ENCODE assay signal across 1 cellular context in the genomic region with DNA sequence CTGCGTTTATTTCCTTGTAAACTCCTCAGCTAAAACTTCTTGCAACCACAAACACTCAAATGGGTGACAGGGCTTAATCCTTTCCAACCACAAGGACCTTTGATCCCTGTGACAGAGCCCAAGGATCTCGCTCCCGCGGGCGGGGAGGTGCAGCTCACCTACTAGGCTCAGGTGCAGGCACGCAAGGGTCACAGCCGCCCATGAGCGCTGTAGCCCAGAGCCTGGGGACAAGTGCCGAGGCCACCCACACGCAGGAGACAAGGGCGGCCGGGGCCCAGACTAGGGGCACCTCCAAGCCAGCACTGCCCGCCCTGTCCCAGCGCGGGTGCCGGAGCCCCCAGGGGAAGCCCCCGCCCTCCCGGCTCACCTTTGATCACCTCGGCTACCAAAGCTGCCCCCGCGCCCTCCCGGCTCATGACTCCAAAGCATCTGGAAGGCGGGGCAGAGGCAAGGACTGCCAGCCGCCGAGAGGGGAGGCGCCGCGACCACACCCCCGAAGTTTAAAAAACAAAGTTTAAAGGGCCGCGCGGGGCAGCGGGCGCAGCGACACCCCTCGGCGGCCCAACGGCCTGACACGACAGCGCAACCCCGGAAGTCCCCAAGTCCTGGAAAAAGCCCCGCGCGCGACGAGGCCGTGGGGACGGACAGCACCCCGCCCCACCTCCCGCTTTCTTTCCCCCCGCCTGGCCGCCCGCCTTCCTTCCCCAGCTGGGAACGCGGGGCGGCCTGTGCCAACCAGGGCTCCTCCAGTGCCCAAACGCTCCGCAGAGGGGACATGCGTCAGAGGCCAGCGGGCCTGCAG.
TF ChIP-seq lines count a peak whose summit lies in the region.

No MANE protein-coding gene starts in this region.

TF ChIP-seq in GM12878, 131 proteins besides CTCF, POLR2A, EP300 and RAD21 (continued from another document and continues in another):
- 0 out of 4 replicates have a peak, but pooled peaks have one; percentile 9 to 55 for TF ChIP-seq BHLHE40 (IDR thresholded peaks at IDR 0.05; ENCODE audit: borderline replicate concordance in 1 of 2, low read depth in 2 of 2, low read length in 1 of 2)
- no peak for TF ChIP-seq NR2C2 (IDR thresholded peaks at IDR 0.05; ENCODE audit: borderline replicate concordance, control insufficient read depth, insufficient read length, low read depth)
- no peak for TF ChIP-seq PML (IDR thresholded peaks at IDR 0.05; ENCODE audit: low read length)
- peak; percentile 92 for TF ChIP-seq NR2F1 (conservative IDR thresholded peaks at IDR 0.05)
- TF ChIP-seq, protein P1, sequence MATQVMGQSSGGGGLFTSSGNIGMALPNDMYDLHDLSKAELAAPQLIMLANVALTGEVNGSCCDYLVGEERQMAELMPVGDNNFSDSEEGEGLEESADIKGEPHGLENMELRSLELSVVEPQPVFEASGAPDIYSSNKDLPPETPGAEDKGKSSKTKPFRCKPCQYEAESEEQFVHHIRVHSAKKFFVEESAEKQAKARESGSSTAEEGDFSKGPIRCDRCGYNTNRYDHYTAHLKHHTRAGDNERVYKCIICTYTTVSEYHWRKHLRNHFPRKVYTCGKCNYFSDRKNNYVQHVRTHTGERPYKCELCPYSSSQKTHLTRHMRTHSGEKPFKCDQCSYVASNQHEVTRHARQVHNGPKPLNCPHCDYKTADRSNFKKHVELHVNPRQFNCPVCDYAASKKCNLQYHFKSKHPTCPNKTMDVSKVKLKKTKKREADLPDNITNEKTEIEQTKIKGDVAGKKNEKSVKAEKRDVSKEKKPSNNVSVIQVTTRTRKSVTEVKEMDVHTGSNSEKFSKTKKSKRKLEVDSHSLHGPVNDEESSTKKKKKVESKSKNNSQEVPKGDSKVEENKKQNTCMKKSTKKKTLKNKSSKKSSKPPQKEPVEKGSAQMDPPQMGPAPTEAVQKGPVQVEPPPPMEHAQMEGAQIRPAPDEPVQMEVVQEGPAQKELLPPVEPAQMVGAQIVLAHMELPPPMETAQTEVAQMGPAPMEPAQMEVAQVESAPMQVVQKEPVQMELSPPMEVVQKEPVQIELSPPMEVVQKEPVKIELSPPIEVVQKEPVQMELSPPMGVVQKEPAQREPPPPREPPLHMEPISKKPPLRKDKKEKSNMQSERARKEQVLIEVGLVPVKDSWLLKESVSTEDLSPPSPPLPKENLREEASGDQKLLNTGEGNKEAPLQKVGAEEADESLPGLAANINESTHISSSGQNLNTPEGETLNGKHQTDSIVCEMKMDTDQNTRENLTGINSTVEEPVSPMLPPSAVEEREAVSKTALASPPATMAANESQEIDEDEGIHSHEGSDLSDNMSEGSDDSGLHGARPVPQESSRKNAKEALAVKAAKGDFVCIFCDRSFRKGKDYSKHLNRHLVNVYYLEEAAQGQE (IDR thresholded peaks at IDR 0.05; ENCODE audit: low read depth, low read length) = no peak
- TF ChIP-seq, protein P2, sequence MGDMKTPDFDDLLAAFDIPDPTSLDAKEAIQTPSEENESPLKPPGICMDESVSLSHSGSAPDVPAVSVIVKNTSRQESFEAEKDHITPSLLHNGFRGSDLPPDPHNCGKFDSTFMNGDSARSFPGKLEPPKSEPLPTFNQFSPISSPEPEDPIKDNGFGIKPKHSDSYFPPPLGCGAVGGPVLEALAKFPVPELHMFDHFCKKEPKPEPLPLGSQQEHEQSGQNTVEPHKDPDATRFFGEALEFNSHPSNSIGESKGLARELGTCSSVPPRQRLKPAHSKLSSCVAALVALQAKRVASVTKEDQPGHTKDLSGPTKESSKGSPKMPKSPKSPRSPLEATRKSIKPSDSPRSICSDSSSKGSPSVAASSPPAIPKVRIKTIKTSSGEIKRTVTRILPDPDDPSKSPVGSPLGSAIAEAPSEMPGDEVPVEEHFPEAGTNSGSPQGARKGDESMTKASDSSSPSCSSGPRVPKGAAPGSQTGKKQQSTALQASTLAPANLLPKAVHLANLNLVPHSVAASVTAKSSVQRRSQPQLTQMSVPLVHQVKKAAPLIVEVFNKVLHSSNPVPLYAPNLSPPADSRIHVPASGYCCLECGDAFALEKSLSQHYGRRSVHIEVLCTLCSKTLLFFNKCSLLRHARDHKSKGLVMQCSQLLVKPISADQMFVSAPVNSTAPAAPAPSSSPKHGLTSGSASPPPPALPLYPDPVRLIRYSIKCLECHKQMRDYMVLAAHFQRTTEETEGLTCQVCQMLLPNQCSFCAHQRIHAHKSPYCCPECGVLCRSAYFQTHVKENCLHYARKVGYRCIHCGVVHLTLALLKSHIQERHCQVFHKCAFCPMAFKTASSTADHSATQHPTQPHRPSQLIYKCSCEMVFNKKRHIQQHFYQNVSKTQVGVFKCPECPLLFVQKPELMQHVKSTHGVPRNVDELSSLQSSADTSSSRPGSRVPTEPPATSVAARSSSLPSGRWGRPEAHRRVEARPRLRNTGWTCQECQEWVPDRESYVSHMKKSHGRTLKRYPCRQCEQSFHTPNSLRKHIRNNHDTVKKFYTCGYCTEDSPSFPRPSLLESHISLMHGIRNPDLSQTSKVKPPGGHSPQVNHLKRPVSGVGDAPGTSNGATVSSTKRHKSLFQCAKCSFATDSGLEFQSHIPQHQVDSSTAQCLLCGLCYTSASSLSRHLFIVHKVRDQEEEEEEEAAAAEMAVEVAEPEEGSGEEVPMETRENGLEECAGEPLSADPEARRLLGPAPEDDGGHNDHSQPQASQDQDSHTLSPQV (IDR thresholded peaks at IDR 0.05) = peak; percentile 17; the same call in 1 of the 2 replicates
- TF ChIP-seq, protein P3, sequence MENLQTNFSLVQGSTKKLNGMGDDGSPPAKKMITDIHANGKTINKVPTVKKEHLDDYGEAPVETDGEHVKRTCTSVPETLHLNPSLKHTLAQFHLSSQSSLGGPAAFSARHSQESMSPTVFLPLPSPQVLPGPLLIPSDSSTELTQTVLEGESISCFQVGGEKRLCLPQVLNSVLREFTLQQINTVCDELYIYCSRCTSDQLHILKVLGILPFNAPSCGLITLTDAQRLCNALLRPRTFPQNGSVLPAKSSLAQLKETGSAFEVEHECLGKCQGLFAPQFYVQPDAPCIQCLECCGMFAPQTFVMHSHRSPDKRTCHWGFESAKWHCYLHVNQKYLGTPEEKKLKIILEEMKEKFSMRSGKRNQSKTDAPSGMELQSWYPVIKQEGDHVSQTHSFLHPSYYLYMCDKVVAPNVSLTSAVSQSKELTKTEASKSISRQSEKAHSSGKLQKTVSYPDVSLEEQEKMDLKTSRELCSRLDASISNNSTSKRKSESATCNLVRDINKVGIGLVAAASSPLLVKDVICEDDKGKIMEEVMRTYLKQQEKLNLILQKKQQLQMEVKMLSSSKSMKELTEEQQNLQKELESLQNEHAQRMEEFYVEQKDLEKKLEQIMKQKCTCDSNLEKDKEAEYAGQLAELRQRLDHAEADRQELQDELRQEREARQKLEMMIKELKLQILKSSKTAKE (IDR thresholded peaks at IDR 0.05; ENCODE audit: low read depth, poor library complexity, severe bottlenecking) = no peak
- TF ChIP-seq FOXK2 (IDR thresholded peaks at IDR 0.05) = no peak
- TF ChIP-seq, protein P4, sequence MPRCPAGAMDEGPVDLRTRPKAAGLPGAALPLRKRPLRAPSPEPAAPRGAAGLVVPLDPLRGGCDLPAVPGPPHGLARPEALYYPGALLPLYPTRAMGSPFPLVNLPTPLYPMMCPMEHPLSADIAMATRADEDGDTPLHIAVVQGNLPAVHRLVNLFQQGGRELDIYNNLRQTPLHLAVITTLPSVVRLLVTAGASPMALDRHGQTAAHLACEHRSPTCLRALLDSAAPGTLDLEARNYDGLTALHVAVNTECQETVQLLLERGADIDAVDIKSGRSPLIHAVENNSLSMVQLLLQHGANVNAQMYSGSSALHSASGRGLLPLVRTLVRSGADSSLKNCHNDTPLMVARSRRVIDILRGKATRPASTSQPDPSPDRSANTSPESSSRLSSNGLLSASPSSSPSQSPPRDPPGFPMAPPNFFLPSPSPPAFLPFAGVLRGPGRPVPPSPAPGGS (IDR thresholded peaks at IDR 0.05; ENCODE audit: borderline replicate concordance, insufficient read depth, low read depth, low read length, poor library complexity, severe bottlenecking) = no peak
- TF ChIP-seq CREM (IDR thresholded peaks at IDR 0.05; ENCODE audit: low read depth) = peak; percentile 72
- TF ChIP-seq IRF4 (IDR thresholded peaks at IDR 0.05; ENCODE audit: low read depth, low read length) = no peak
- peak; percentile 35 for TF ChIP-seq BACH1 (IDR thresholded peaks at IDR 0.05; ENCODE audit: borderline replicate concordance)
- no peak for TF ChIP-seq HDGF (IDR thresholded peaks at IDR 0.05)
- TF ChIP-seq, protein P5, sequence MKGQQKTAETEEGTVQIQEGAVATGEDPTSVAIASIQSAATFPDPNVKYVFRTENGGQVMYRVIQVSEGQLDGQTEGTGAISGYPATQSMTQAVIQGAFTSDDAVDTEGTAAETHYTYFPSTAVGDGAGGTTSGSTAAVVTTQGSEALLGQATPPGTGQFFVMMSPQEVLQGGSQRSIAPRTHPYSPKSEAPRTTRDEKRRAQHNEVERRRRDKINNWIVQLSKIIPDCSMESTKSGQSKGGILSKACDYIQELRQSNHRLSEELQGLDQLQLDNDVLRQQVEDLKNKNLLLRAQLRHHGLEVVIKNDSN (IDR thresholded peaks at IDR 0.05; ENCODE audit: borderline replicate concordance, extremely low read length, insufficient read depth, low read depth, low read length) = no peak
- TF ChIP-seq, protein P6, sequence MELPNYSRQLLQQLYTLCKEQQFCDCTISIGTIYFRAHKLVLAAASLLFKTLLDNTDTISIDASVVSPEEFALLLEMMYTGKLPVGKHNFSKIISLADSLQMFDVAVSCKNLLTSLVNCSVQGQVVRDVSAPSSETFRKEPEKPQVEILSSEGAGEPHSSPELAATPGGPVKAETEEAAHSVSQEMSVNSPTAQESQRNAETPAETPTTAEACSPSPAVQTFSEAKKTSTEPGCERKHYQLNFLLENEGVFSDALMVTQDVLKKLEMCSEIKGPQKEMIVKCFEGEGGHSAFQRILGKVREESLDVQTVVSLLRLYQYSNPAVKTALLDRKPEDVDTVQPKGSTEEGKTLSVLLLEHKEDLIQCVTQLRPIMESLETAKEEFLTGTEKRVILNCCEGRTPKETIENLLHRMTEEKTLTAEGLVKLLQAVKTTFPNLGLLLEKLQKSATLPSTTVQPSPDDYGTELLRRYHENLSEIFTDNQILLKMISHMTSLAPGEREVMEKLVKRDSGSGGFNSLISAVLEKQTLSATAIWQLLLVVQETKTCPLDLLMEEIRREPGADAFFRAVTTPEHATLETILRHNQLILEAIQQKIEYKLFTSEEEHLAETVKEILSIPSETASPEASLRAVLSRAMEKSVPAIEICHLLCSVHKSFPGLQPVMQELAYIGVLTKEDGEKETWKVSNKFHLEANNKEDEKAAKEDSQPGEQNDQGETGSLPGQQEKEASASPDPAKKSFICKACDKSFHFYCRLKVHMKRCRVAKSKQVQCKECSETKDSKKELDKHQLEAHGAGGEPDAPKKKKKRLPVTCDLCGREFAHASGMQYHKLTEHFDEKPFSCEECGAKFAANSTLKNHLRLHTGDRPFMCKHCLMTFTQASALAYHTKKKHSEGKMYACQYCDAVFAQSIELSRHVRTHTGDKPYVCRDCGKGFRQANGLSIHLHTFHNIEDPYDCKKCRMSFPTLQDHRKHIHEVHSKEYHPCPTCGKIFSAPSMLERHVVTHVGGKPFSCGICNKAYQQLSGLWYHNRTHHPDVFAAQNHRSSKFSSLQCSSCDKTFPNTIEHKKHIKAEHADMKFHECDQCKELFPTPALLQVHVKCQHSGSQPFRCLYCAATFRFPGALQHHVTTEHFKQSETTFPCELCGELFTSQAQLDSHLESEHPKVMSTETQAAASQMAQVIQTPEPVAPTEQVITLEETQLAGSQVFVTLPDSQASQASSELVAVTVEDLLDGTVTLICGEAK (IDR thresholded peaks at IDR 0.05; ENCODE audit: borderline replicate concordance) = no peak
- no peak for TF ChIP-seq ZNF274 (IDR thresholded peaks at IDR 0.05; ENCODE audit: insufficient read depth, insufficient read length)
- no peak for TF ChIP-seq EZH2 (IDR thresholded peaks at IDR 0.05; ENCODE audit: borderline replicate concordance, control insufficient read depth, low read depth, low read length)
- no peak for TF ChIP-seq TAF1 (IDR thresholded peaks at IDR 0.05; ENCODE audit: borderline replicate concordance, low read depth, low read length)
- TF ChIP-seq FOS (IDR thresholded peaks at IDR 0.05; ENCODE audit: borderline replicate concordance, extremely low read depth, insufficient read length) = no peak
- no peak for TF ChIP-seq ESRRA (IDR thresholded peaks at IDR 0.05; ENCODE audit: low read length)
- TF ChIP-seq, protein P7, sequence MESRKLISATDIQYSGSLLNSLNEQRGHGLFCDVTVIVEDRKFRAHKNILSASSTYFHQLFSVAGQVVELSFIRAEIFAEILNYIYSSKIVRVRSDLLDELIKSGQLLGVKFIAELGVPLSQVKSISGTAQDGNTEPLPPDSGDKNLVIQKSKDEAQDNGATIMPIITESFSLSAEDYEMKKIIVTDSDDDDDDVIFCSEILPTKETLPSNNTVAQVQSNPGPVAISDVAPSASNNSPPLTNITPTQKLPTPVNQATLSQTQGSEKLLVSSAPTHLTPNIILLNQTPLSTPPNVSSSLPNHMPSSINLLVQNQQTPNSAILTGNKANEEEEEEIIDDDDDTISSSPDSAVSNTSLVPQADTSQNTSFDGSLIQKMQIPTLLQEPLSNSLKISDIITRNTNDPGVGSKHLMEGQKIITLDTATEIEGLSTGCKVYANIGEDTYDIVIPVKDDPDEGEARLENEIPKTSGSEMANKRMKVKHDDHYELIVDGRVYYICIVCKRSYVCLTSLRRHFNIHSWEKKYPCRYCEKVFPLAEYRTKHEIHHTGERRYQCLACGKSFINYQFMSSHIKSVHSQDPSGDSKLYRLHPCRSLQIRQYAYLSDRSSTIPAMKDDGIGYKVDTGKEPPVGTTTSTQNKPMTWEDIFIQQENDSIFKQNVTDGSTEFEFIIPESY (IDR thresholded peaks at IDR 0.05) = no peak
- TF ChIP-seq SP1 (IDR thresholded peaks at IDR 0.05; ENCODE audit: low read depth, low read length) = no peak
- TF ChIP-seq CREB1 (IDR thresholded peaks at IDR 0.05; ENCODE audit: low read depth) = 0 out of 2 replicates have a peak, but pooled peaks have one; percentile 40
- TF ChIP-seq, protein P8, sequence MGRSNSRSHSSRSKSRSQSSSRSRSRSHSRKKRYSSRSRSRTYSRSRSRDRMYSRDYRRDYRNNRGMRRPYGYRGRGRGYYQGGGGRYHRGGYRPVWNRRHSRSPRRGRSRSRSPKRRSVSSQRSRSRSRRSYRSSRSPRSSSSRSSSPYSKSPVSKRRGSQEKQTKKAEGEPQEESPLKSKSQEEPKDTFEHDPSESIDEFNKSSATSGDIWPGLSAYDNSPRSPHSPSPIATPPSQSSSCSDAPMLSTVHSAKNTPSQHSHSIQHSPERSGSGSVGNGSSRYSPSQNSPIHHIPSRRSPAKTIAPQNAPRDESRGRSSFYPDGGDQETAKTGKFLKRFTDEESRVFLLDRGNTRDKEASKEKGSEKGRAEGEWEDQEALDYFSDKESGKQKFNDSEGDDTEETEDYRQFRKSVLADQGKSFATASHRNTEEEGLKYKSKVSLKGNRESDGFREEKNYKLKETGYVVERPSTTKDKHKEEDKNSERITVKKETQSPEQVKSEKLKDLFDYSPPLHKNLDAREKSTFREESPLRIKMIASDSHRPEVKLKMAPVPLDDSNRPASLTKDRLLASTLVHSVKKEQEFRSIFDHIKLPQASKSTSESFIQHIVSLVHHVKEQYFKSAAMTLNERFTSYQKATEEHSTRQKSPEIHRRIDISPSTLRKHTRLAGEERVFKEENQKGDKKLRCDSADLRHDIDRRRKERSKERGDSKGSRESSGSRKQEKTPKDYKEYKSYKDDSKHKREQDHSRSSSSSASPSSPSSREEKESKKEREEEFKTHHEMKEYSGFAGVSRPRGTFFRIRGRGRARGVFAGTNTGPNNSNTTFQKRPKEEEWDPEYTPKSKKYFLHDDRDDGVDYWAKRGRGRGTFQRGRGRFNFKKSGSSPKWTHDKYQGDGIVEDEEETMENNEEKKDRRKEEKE (IDR thresholded peaks at IDR 0.05) = no peak
- TF ChIP-seq YBX1 (IDR thresholded peaks at IDR 0.05) = no peak
- TF ChIP-seq IKZF2 (IDR thresholded peaks at IDR 0.05) = peak; percentile 7 to 41; a peak in 2 of 4 replicates
- no peak for TF ChIP-seq ZBED1 (IDR thresholded peaks at IDR 0.05; ENCODE audit: borderline replicate concordance)
- TF ChIP-seq ZNF217 (IDR thresholded peaks at IDR 0.05) = no peak
